1 cellular context compared by ENCODE assay signal in the genomic region with DNA sequence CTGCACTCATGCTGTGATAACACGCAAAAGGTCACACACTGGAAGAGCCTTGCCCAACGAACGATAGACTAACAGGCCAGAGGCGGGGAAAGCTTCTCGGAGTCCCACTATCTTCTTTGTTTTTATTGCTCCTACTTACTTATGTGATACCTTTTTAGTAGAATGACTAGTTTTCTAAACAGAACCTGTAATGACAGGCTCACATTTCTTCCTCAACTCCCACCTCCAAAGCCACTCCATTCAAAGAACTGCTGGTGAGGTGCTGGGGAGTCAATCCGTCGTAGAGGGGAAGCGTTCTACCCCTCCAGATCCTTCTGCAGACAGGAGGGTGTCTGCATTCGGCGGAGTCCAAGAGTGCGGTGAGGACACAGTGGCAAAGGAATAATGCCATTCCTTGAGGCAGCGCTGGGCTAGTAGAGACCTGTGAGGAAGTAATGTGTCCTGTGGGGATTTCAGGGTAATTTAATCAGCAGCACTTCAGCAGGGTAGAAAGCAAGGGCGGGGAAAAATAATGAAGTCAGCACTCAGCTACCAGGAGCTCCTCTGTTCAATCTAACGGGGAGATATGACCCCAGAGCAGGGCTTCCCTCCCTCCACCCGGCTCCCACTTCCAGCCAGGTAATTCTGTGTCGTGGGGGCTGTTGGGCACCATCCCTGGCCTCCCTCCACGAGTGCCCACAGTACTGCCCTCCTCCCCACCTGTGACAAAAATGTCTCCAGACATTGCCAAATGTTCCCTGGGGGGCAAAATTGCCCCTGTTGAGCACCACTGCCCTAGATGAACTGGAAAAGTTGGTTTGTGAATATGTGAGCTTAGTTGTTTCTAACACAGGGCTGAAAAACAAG.
TF ChIP-seq lines count a peak whose summit lies in the region.

No MANE protein-coding gene starts in this region.

TF ChIP-seq in SK-N-SH treated with all-trans-retinoic acid at 6 μM for 48 hours, 23 proteins besides CTCF, POLR2A, EP300 and RAD21 (continued from another document):
- TF ChIP-seq ZC3H10 (CRISPR knock-in tag; IDR thresholded peaks at IDR 0.05) (no peak), CSDC2 (CRISPR knock-in tag; IDR thresholded peaks at IDR 0.05) (no peak), ZNF565 (CRISPR knock-in tag; conservative IDR thresholded peaks at IDR 0.05; ENCODE audit: low read depth) (no peak), ZNF70 (CRISPR knock-in tag; IDR thresholded peaks at IDR 0.05) (no peak), BACH2 (CRISPR knock-in tag; IDR thresholded peaks at IDR 0.05; ENCODE audit: borderline replicate concordance) (no peak)
- TF ChIP-seq, protein P1, sequence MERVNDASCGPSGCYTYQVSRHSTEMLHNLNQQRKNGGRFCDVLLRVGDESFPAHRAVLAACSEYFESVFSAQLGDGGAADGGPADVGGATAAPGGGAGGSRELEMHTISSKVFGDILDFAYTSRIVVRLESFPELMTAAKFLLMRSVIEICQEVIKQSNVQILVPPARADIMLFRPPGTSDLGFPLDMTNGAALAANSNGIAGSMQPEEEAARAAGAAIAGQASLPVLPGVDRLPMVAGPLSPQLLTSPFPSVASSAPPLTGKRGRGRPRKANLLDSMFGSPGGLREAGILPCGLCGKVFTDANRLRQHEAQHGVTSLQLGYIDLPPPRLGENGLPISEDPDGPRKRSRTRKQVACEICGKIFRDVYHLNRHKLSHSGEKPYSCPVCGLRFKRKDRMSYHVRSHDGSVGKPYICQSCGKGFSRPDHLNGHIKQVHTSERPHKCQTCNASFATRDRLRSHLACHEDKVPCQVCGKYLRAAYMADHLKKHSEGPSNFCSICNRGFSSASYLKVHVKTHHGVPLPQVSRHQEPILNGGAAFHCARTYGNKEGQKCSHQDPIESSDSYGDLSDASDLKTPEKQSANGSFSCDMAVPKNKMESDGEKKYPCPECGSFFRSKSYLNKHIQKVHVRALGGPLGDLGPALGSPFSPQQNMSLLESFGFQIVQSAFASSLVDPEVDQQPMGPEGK (CRISPR knock-in tag; IDR thresholded peaks at IDR 0.05; ENCODE audit: borderline replicate concordance): no peak
- TF ChIP-seq, protein P2, sequence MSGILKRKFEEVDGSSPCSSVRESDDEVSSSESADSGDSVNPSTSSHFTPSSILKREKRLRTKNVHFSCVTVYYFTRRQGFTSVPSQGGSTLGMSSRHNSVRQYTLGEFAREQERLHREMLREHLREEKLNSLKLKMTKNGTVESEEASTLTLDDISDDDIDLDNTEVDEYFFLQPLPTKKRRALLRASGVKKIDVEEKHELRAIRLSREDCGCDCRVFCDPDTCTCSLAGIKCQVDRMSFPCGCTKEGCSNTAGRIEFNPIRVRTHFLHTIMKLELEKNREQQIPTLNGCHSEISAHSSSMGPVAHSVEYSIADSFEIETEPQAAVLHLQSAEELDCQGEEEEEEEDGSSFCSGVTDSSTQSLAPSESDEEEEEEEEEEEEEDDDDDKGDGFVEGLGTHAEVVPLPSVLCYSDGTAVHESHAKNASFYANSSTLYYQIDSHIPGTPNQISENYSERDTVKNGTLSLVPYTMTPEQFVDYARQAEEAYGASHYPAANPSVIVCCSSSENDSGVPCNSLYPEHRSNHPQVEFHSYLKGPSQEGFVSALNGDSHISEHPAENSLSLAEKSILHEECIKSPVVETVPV (CRISPR knock-in tag; IDR thresholded peaks at IDR 0.05): no peak
TF ChIP-seq in SK-N-SH treated with all-trans-retinoic acid at 6 μM for 48 hours: peak in this region for 0.
